9 cellular contexts compared by ENCODE assay signal in genomic region chr13:57969961-57970360, GRCh38.
"Had no signal": no experiment of that assay in that cellular context is flagged by ENCODE, and none has a peak within 500 bp of the region (broad histone marks: within the 10 kb centered on the region; RNA-seq: fewer than 3 reads in every experiment).

No MANE protein-coding gene starts in this region.

- H3K4me1 ChIP-seq: HAP-1 had no signal

- H3K27ac ChIP-seq: GM23248, HL-60 had no signal

- H3K9ac ChIP-seq: GM23248 had no signal

- H3K36me3 ChIP-seq: HAP-1 had no signal

- ATAC-seq: HCT116, HepG2 had no signal

- FAIRE-seq: HepG2 had no signal

- H3K4me1 Mint-ChIP-seq: IgD-negative memory B cell had no signal

- H3K9me3 ChIP-seq: HAP-1 had no signal

- H3K4me3 Mint-ChIP-seq: HFFc6, IgD-negative memory B cell had no signal

- H2AFZ ChIP-seq: GM23248 had no signal

- H3K27me3 Mint-ChIP-seq: IgD-negative memory B cell had no signal

- H3K27ac Mint-ChIP-seq: HFFc6, IgD-negative memory B cell had no signal

- DNase-seq: GM23248, GOT3, H7, HFFc6 had no signal

- H3K36me3 Mint-ChIP-seq: IgD-negative memory B cell had no signal

- H3K4me3 ChIP-seq: GM23248, HAP-1 had no signal
